Comparison of ENCODE assay signal across 1 cellular context in the genomic region with DNA sequence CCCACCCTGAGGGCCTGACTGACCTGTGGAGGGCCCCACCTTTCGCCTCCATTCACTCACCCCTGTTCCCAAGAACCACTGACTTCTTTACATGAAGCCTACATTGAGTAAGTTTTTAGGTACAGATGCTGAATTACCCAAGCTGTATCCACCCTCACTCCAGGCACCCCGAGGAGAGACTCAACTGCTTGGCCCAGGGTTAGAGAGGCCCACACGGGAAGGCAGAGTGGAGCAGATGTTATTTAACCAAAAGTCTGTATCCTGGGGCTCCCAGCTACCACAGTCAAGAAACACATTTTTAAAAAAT.
TF ChIP-seq lines count a peak whose summit lies in the region.

No MANE protein-coding gene starts in this region.

TF ChIP-seq in liver, 16 proteins besides CTCF, POLR2A, EP300 and RAD21:
- TF ChIP-seq, protein P1, sequence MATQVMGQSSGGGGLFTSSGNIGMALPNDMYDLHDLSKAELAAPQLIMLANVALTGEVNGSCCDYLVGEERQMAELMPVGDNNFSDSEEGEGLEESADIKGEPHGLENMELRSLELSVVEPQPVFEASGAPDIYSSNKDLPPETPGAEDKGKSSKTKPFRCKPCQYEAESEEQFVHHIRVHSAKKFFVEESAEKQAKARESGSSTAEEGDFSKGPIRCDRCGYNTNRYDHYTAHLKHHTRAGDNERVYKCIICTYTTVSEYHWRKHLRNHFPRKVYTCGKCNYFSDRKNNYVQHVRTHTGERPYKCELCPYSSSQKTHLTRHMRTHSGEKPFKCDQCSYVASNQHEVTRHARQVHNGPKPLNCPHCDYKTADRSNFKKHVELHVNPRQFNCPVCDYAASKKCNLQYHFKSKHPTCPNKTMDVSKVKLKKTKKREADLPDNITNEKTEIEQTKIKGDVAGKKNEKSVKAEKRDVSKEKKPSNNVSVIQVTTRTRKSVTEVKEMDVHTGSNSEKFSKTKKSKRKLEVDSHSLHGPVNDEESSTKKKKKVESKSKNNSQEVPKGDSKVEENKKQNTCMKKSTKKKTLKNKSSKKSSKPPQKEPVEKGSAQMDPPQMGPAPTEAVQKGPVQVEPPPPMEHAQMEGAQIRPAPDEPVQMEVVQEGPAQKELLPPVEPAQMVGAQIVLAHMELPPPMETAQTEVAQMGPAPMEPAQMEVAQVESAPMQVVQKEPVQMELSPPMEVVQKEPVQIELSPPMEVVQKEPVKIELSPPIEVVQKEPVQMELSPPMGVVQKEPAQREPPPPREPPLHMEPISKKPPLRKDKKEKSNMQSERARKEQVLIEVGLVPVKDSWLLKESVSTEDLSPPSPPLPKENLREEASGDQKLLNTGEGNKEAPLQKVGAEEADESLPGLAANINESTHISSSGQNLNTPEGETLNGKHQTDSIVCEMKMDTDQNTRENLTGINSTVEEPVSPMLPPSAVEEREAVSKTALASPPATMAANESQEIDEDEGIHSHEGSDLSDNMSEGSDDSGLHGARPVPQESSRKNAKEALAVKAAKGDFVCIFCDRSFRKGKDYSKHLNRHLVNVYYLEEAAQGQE (IDR thresholded peaks at IDR 0.05), result no peak
- TF ChIP-seq FOXA1 (IDR thresholded peaks at IDR 0.05) (no peak), EGR1 (IDR thresholded peaks at IDR 0.05; ENCODE audit: low read depth in 2 of 2) (no peak), TAF1 (conservative IDR thresholded peaks at IDR 0.05) (no peak), NR2F2 (IDR thresholded peaks at IDR 0.05) (no peak), FOXA2 (IDR thresholded peaks at IDR 0.05) (no peak), SP1 (IDR thresholded peaks at IDR 0.05) (no peak), YY1 (IDR thresholded peaks at IDR 0.05) (no peak), JUND (IDR thresholded peaks at IDR 0.05) (no peak)
- TF ChIP-seq, protein P2, sequence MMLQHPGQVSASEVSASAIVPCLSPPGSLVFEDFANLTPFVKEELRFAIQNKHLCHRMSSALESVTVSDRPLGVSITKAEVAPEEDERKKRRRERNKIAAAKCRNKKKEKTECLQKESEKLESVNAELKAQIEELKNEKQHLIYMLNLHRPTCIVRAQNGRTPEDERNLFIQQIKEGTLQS (IDR thresholded peaks at IDR 0.05), result no peak
- TF ChIP-seq, protein P3, sequence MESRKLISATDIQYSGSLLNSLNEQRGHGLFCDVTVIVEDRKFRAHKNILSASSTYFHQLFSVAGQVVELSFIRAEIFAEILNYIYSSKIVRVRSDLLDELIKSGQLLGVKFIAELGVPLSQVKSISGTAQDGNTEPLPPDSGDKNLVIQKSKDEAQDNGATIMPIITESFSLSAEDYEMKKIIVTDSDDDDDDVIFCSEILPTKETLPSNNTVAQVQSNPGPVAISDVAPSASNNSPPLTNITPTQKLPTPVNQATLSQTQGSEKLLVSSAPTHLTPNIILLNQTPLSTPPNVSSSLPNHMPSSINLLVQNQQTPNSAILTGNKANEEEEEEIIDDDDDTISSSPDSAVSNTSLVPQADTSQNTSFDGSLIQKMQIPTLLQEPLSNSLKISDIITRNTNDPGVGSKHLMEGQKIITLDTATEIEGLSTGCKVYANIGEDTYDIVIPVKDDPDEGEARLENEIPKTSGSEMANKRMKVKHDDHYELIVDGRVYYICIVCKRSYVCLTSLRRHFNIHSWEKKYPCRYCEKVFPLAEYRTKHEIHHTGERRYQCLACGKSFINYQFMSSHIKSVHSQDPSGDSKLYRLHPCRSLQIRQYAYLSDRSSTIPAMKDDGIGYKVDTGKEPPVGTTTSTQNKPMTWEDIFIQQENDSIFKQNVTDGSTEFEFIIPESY (IDR thresholded peaks at IDR 0.05), result no peak
